7 cellular contexts compared by ENCODE assay signal in genomic region chr13:80118099-80118498, GRCh38.
"Had no signal": no experiment of that assay in that cellular context is flagged by ENCODE, and none has a peak within 500 bp of the region (broad histone marks: within the 10 kb centered on the region; RNA-seq: fewer than 3 reads in every experiment).

No MANE protein-coding gene starts in this region.

- H3K4me3 ChIP-seq: GM12878 had no signal

- FAIRE-seq: G401.6, GM12878, GM12891, GM12892, GM18507 had no signal

- ATAC-seq: GM12878 had no signal

- DNase-seq: GDM1, GF-D8 had no signal
